7 cellular contexts compared by ENCODE assay signal in the genomic region with DNA sequence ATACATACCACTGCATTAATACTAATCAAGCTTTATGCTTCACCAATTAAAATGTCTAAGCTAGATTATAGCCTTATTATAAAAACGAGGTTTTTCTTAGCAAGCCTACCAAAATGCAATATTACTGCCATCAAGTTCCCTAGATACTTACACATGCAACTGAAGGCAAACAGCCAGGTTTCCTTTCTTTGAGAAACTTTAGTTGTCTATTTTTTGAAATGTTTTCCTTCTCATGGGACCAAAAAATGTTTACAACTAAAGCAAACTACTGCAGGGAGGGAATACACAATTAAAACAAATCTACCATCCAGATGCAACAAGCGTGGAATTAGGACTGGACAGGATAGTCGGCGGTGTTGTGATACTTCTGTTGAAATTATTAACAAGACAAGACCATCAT. TPM values are rescaled to one million over a fixed set of nuclear protein-coding genes. Genes with fewer than 3 reads are reported as not detected.
DNase-seq lines count a peak whose midpoint lies in the region; ATAC-seq, FAIRE-seq and TF ChIP-seq lines count a peak whose summit lies in the region.

No MANE protein-coding gene starts in this region.

- no peaks in the 10 kb centered on the region for H3K9me2 ChIP-seq in HCT116 (ENCODE audit: insufficient read depth)

- no peak for TF ChIP-seq POLR2A in HCT116 (IDR thresholded peaks at IDR 0.05; ENCODE audit: borderline replicate concordance, extremely low read depth, insufficient read depth, insufficient read length)

- TF ChIP-seq RAD21 in HCT116 (IDR thresholded peaks at IDR 0.05; ENCODE audit: low read depth), result no peak

- H3K27ac Mint-ChIP-seq in activated B cell treated with CpG ODN at 0.5 μM for 24 hours (peak overlapping the region; percentile 99), glutamatergic neuron (ENCODE audit: unreplicated experiment) (peak overlapping the region; percentile 98)

- H2AFZ ChIP-seq in HCT116 (ENCODE audit: low read depth, low read length, poor library complexity, severe bottlenecking) (no peak overlapping the region), smooth muscle cell (ENCODE audit: low read depth) (no peak overlapping the region)

- H3K27me3 ChIP-seq in HCT116 (ENCODE audit: insufficient read depth, low read length) (no peaks in the 10 kb centered on the region), smooth muscle cell (ENCODE audit: low read depth) (no peaks in the 10 kb centered on the region)

- ATAC-seq in HCT116, result no peak
- no peak for ATAC-seq in activated B cell treated with CpG ODN at 0.5 μM for 24 hours (ENCODE audit: low read depth)
- ATAC-seq in GM18502 (IDR thresholded peaks at IDR 0.05; ENCODE audit: poor library complexity, unreplicated experiment), result no peak

- no peak for DNase-seq in HCT116 (ENCODE audit: low read depth, low spot score)
- no peak for DNase-seq in activated B cell treated with CpG ODN at 0.5 μM for 24 hours
- no peak for DNase-seq in glutamatergic neuron
- no peak for DNase-seq in smooth muscle cell (lab: John Stamatoyannopoulos, UW; ENCODE audit: unreplicated experiment)
- no peak for DNase-seq in HTR-8/SVneo (ENCODE audit: insufficient read length, low spot score)
- DNase-seq in SW 1271 (lab: John Stamatoyannopoulos, UW), result no peak

- CTCF ChIA-PET in HCT116 (lab: Charles Lee) (no interaction called here), activated B cell treated with CpG ODN at 0.5 μM for 24 hours (lab: Charles Lee) (interaction anchor here (3.0 kb wide), 1 partner anchor 145 kb away, joined by 19 read pairs; no protein-coding TSS in a partner anchor)

- H3K4me2 ChIP-seq in HCT116 (ENCODE audit: low read length) (peak overlapping the region; percentile 81), smooth muscle cell (peak overlapping the region; percentile 98)

- 19% methylated on average over 4 of the region's 4 CpGs for WGBS in smooth muscle cell (ENCODE audit: low lambda C conversion rate)

- H3K4me3 Mint-ChIP-seq in activated B cell treated with CpG ODN at 0.5 μM for 24 hours, result peak overlapping the region; percentile 95
- H3K4me3 Mint-ChIP-seq in glutamatergic neuron (ENCODE audit: unreplicated experiment), result peak overlapping the region; percentile 97

- POLR2A ChIA-PET in HCT116 (lab: Charles Lee), result no interaction called here
- POLR2A ChIA-PET in activated B cell treated with CpG ODN at 0.5 μM for 24 hours (lab: Charles Lee), result interaction anchor here (2.6 kb wide), 1 partner anchor 10 kb away, joined by 17 read pairs; no protein-coding TSS in a partner anchor

- RAD21 ChIA-PET in HCT116 (lab: Charles Lee; ENCODE audit: low non-redundant PET in 1 of 2, low total read pairs in 2 of 2, uncharacterized antibody in 2 of 2, unreplicated experiment in 2 of 2), result no interaction called here

- H3K79me2 ChIP-seq in HCT116 (ENCODE audit: insufficient read depth, low read length) (peaks cover 66% of the 10 kb centered on the region), smooth muscle cell (ENCODE audit: low read depth) (peaks cover 57% of the 10 kb centered on the region)

- peaks cover 84% of the 10 kb centered on the region for H3K4me1 Mint-ChIP-seq in activated B cell treated with CpG ODN at 0.5 μM for 24 hours
- peaks cover 14% of the 10 kb centered on the region for H3K4me1 Mint-ChIP-seq in glutamatergic neuron (ENCODE audit: low read depth, unreplicated experiment)

- H3K27ac ChIP-seq in HCT116 (ENCODE audit: low read depth, low read length) (peak overlapping the region; percentile 96; the same call in 1 of the 2 replicates), smooth muscle cell (ENCODE audit: low read depth) (peak overlapping the region; percentile 100)

- peaks cover 35% of the 10 kb centered on the region for H3K36me3 Mint-ChIP-seq in activated B cell treated with CpG ODN at 0.5 μM for 24 hours (ENCODE audit: low read depth)
- no peaks in the 10 kb centered on the region for H3K36me3 Mint-ChIP-seq in glutamatergic neuron (ENCODE audit: unreplicated experiment)

- intact Hi-C loops in HCT116 (cut with micrococcal nuclease) (loop anchor here (5.0 kb wide), 1 partner anchor 298 kb away; no protein-coding TSS in a partner anchor), activated B cell treated with CpG ODN at 0.5 μM for 24 hours (cut with micrococcal nuclease) (loop anchor here (2.0 to 10.0 kb wide), 6 partner anchors 33 to 1274 kb away; a partner anchor contains a TSS)

- FAIRE-seq in HTR-8/SVneo (lab: Jason Lieb, UNC), result no peak

- H3F3A ChIP-seq in smooth muscle cell (ENCODE audit: low read depth), result peaks cover 6% of the 10 kb centered on the region

- H3K27me3 Mint-ChIP-seq in activated B cell treated with CpG ODN at 0.5 μM for 24 hours (no peaks in the 10 kb centered on the region), glutamatergic neuron (ENCODE audit: unreplicated experiment) (peaks cover 7% of the 10 kb centered on the region)

- H3K9me3 ChIP-seq in HCT116 (ENCODE audit: control insufficient read depth in 1 of 2, insufficient read depth in 1 of 2, low read depth in 1 of 2, low read length in 2 of 2) (no peaks in the 10 kb centered on the region), smooth muscle cell (replicated peaks; ENCODE audit: low read depth) (no peaks in the 10 kb centered on the region)

- BruUV-seq in HCT116 (replicated peaks; lab: Mats Ljungman, UMichigan), result TSS peak; percentile 58

- H3K4me3 ChIP-seq in HCT116 (replicated peaks in 1 of 2; ENCODE audit: low read depth in 1 of 2, low read length in 2 of 2) (peak overlapping the region; percentile 51 to 77), smooth muscle cell (peak overlapping the region; percentile 92)

- no peaks in the 10 kb centered on the region for H3K36me3 ChIP-seq in HCT116 (ENCODE audit: control insufficient read depth in 1 of 2, insufficient read depth in 2 of 2, low read length in 2 of 2)
- no peaks in the 10 kb centered on the region for H3K36me3 ChIP-seq in smooth muscle cell (ENCODE audit: low read depth)

- H4K20me1 ChIP-seq in HCT116 (ENCODE audit: insufficient read depth), result peaks cover 6% of the 10 kb centered on the region; the same call in 1 of the 2 replicates
- peaks cover 56% of the 10 kb centered on the region for H4K20me1 ChIP-seq in smooth muscle cell (ENCODE audit: low read depth)

- peak overlapping the region; percentile 90 for H3K9ac ChIP-seq in HCT116 (ENCODE audit: low read length)
- H3K9ac ChIP-seq in smooth muscle cell (ENCODE audit: low read depth), result peak overlapping the region; percentile 100

- TF ChIP-seq CTCF in HCT116 (IDR thresholded peaks at IDR 0.05 in 2 of 3, conservative IDR thresholded peaks at IDR 0.05 in 1 of 3; ENCODE audit: borderline replicate concordance in 1 of 3, insufficient read depth in 1 of 3, low read depth in 2 of 3, low read length in 2 of 3) (no peak), activated B cell treated with CpG ODN at 0.5 μM for 24 hours (IDR thresholded peaks at IDR 0.05) (no peak), glutamatergic neuron (IDR thresholded peaks at IDR 0.05; ENCODE audit: partially characterized antibody, unreplicated experiment) (no peak), smooth muscle cell (IDR thresholded peaks at IDR 0.05; ENCODE audit: borderline replicate concordance, insufficient read depth, poor library complexity, severe bottlenecking) (no peak)

- H3K9me3 Mint-ChIP-seq in activated B cell treated with CpG ODN at 0.5 μM for 24 hours (no peaks in the 10 kb centered on the region), glutamatergic neuron (ENCODE audit: unreplicated experiment) (peaks cover 4% of the 10 kb centered on the region)

- H3K4me1 ChIP-seq in HCT116 (ENCODE audit: control insufficient read depth in 1 of 2, insufficient read depth in 2 of 2, low read length in 2 of 2), result peaks cover 21 to 59% of the 10 kb centered on the region in 2 experiments
- peaks cover 29% of the 10 kb centered on the region for H3K4me1 ChIP-seq in smooth muscle cell (ENCODE audit: low read depth)

TF ChIP-seq in HCT116, 20 proteins besides CTCF, POLR2A, EP300 and RAD21:
- TF ChIP-seq, protein P1, sequence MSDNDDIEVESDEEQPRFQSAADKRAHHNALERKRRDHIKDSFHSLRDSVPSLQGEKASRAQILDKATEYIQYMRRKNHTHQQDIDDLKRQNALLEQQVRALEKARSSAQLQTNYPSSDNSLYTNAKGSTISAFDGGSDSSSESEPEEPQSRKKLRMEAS (IDR thresholded peaks at IDR 0.05), result no peak
- TF ChIP-seq SP1 (IDR thresholded peaks at IDR 0.05; ENCODE audit: low read depth) (no peak), EGR1 (IDR thresholded peaks at IDR 0.05; ENCODE audit: low read depth) (no peak), TCF7L2 (IDR thresholded peaks at IDR 0.05; ENCODE audit: borderline replicate concordance, extremely low read depth, insufficient read depth, insufficient read length) (no peak), YY1 (IDR thresholded peaks at IDR 0.05; ENCODE audit: extremely low read depth, insufficient replicate concordance, low read depth, low read length) (no peak), JUND (IDR thresholded peaks at IDR 0.05) (no peak)
- TF ChIP-seq, protein P2, sequence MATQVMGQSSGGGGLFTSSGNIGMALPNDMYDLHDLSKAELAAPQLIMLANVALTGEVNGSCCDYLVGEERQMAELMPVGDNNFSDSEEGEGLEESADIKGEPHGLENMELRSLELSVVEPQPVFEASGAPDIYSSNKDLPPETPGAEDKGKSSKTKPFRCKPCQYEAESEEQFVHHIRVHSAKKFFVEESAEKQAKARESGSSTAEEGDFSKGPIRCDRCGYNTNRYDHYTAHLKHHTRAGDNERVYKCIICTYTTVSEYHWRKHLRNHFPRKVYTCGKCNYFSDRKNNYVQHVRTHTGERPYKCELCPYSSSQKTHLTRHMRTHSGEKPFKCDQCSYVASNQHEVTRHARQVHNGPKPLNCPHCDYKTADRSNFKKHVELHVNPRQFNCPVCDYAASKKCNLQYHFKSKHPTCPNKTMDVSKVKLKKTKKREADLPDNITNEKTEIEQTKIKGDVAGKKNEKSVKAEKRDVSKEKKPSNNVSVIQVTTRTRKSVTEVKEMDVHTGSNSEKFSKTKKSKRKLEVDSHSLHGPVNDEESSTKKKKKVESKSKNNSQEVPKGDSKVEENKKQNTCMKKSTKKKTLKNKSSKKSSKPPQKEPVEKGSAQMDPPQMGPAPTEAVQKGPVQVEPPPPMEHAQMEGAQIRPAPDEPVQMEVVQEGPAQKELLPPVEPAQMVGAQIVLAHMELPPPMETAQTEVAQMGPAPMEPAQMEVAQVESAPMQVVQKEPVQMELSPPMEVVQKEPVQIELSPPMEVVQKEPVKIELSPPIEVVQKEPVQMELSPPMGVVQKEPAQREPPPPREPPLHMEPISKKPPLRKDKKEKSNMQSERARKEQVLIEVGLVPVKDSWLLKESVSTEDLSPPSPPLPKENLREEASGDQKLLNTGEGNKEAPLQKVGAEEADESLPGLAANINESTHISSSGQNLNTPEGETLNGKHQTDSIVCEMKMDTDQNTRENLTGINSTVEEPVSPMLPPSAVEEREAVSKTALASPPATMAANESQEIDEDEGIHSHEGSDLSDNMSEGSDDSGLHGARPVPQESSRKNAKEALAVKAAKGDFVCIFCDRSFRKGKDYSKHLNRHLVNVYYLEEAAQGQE (IDR thresholded peaks at IDR 0.05; ENCODE audit: low read depth), result no peak

RNA-seq across cellular contexts. Expression of a gene that starts 1.3 kb away (rescaled TPM):
- total RNA-seq in HCT116 (2021; ENCODE audit: unreplicated experiment) (55.9 TPM), activated B cell treated with CpG ODN at 0.5 μM for 24 hours (78.4 and 98.4 TPM in 2 replicates), glutamatergic neuron (ENCODE audit: unreplicated experiment) (76.6 TPM), smooth muscle cell (102 and 123 TPM in 2 replicates)
- polyA plus RNA-seq in HCT116 (2012), result 12.3 and 14.4 TPM in 2 replicates
- 22.9 and 38.0 TPM in 2 replicates for polyA plus RNA-seq in smooth muscle cell
